ENCODE assay signal across 17 cellular contexts in the genomic region with DNA sequence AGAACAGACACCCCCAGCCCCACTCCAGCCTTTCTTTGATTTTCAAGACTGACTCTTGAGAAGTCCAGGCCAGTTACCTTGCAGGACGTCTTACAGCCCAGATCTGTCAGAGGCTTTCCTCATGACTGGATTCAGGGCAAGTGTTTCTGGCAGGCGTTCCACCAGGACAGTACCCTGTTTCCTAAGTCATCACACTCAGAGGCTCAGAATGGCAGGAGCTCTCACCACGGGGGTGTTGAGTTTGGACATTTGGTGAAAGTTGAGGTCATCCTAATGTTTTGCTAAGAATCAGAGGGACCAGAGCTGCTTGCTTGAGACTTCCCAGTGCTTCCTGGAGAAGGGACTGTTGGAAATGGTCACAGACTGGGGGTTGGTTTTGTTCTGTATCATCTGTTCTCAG. TPM values are rescaled to one million over a fixed set of nuclear protein-coding genes. Genes with fewer than 3 reads are reported as not detected.
DNase-seq lines count a peak whose midpoint lies in the region; ATAC-seq and TF ChIP-seq lines count a peak whose summit lies in the region.
"Had no signal": no experiment of that assay in that cellular context is flagged by ENCODE, and none has a peak within 500 bp of the region (broad histone marks: within the 10 kb centered on the region; RNA-seq: fewer than 3 reads in every experiment).

No MANE protein-coding gene starts in this region.

- POLR2A ChIA-PET in activated CD4-positive, alpha-beta memory T cell treated with anti-CD3 and anti-CD28 coated beads, Interleukin-2, amount 10 ng/mL, durations not matched to agents 7 days and 5 days (lab: Charles Lee) = interaction anchor here (1.3 kb wide), 1 partner anchor 39 kb away, joined by 6 read pairs; no protein-coding TSS in a partner anchor

- no peak for ATAC-seq in memory B cell (ENCODE audit: low read depth)
- ATAC-seq: activated CD4-positive, CD25-positive, alpha-beta regulatory T cell treated with anti-CD3 and anti-CD28 coated beads, Interleukin-2, amount 50 U/mL, for 24 hours; activated T-cell treated with anti-CD3 and anti-CD28 coated beads, Interleukin-2, amount 50 U/mL, for 72 hours; gastrocnemius medialis; mucosa of descending colon had no signal

- peaks cover 62 to 85% of the 10 kb centered on the region in 2 donors for H3K36me3 Mint-ChIP-seq in CD14-positive monocyte
- peaks cover 76% of the 10 kb centered on the region for H3K36me3 Mint-ChIP-seq in activated CD4-positive, alpha-beta memory T cell treated with anti-CD3 and anti-CD28 coated beads, Interleukin-2, amount 10 ng/mL, durations not matched to agents 7 days and 5 days (ENCODE audit: low read depth)
- H3K36me3 Mint-ChIP-seq in memory B cell = peaks cover 23% of the 10 kb centered on the region

- CTCF ChIA-PET in activated CD4-positive, alpha-beta memory T cell treated with anti-CD3 and anti-CD28 coated beads, Interleukin-2, amount 10 ng/mL, durations not matched to agents 7 days and 5 days (lab: Charles Lee) = interaction anchor here (0.6 to 0.9 kb wide), 2 partner anchors 17 to 39 kb away, joined by 3 read pairs; no protein-coding TSS in a partner anchor

- H3K27me3 Mint-ChIP-seq in CD14-positive monocyte (ENCODE audit: low read depth in 3 of 3) (peaks cover 0 to 4% (median 0%) of the 10 kb centered on the region in 3 donors), memory B cell (no peaks in the 10 kb centered on the region)
- H3K27me3 Mint-ChIP-seq in activated CD4-positive, alpha-beta memory T cell treated with anti-CD3 and anti-CD28 coated beads, Interleukin-2, amount 10 ng/mL, durations not matched to agents 7 days and 5 days = no peaks in the 10 kb centered on the region

- TF ChIP-seq CTCF in CD14-positive monocyte (IDR thresholded peaks at IDR 0.05) = no peak

- intact Hi-C loops in CD14-positive monocyte (cut with micrococcal nuclease) = no loop called here

- peak overlapping the region; percentile 83 to 97 (median 93) for H3K27ac Mint-ChIP-seq in CD14-positive monocyte
- H3K27ac Mint-ChIP-seq in activated CD4-positive, alpha-beta memory T cell treated with anti-CD3 and anti-CD28 coated beads, Interleukin-2, amount 10 ng/mL, durations not matched to agents 7 days and 5 days = peak overlapping the region; percentile 21
- peak overlapping the region; percentile 53 for H3K27ac Mint-ChIP-seq in memory B cell
- H3K27ac Mint-ChIP-seq: activated T-cell treated with anti-CD3 and anti-CD28 coated beads, Interleukin-2, amount 50 U/mL, for 72 hours had no signal

- H3K4me1 Mint-ChIP-seq in CD14-positive monocyte (peaks cover 92% of the 10 kb centered on the region), memory B cell (peaks cover 42% of the 10 kb centered on the region)
- H3K4me1 Mint-ChIP-seq in activated CD4-positive, alpha-beta memory T cell treated with anti-CD3 and anti-CD28 coated beads, Interleukin-2, amount 10 ng/mL, durations not matched to agents 7 days and 5 days = peaks cover 77% of the 10 kb centered on the region

- H3K9me3 Mint-ChIP-seq in CD14-positive monocyte (peaks cover 0 to under 1% (median 0%) of the 10 kb centered on the region in 7 donors), memory B cell (no peaks in the 10 kb centered on the region)
- H3K9me3 Mint-ChIP-seq in activated CD4-positive, alpha-beta memory T cell treated with anti-CD3 and anti-CD28 coated beads, Interleukin-2, amount 10 ng/mL, durations not matched to agents 7 days and 5 days = no peaks in the 10 kb centered on the region
- H3K9me3 Mint-ChIP-seq: activated T-cell treated with anti-CD3 and anti-CD28 coated beads, Interleukin-2, amount 50 U/mL, for 72 hours had no signal

- DNase-seq in CD14-positive monocyte (ENCODE audit: low spot score) = no peak
- DNase-seq in EL = peak; percentile 15
- no peak for DNase-seq in activated CD4-positive, alpha-beta memory T cell treated with anti-CD3 and anti-CD28 coated beads, Interleukin-2, amount 10 ng/mL, durations not matched to agents 7 days and 5 days
- no peak for DNase-seq in memory B cell (ENCODE audit: low spot score in 2 of 2)
- no peak for DNase-seq in LoVo (ENCODE audit: low spot score)
- no peak for DNase-seq in NCI-H2081 treated with DMSO at 0.1 percent for 48 hours (lab: John Stamatoyannopoulos, UW)
- no peak for DNase-seq in UCSD-AML1 (lab: John Stamatoyannopoulos, UW; ENCODE audit: unreplicated experiment)
- DNase-seq in NCI-H748 (lab: John Stamatoyannopoulos, UW; ENCODE audit: unreplicated experiment) = no peak
- DNase-seq: activated T-cell treated with anti-CD3 and anti-CD28 coated beads, Interleukin-2, amount 50 U/mL, for 72 hours; BE2C; effector memory CD4-positive, alpha-beta T cell; gastrocnemius medialis; islet precursor cell; mucosa of descending colon; NCI-H1436; PC-9 had no signal

- H3K4me3 Mint-ChIP-seq in CD14-positive monocyte (no peak overlapping the region), memory B cell (no peak overlapping the region)
- H3K4me3 Mint-ChIP-seq in activated CD4-positive, alpha-beta memory T cell treated with anti-CD3 and anti-CD28 coated beads, Interleukin-2, amount 10 ng/mL, durations not matched to agents 7 days and 5 days = no peak overlapping the region
- H3K4me3 Mint-ChIP-seq: activated T-cell treated with anti-CD3 and anti-CD28 coated beads, Interleukin-2, amount 50 U/mL, for 72 hours had no signal

RNA-seq across cellular contexts. Expression of a gene that starts 9.4 kb away (rescaled TPM):
- polyA plus RNA-seq in CD14-positive monocyte = 1 to 10 TPM; 5.9 to 7.5 TPM
- 10 to 100 TPM; 50.1 to 52.8 TPM for total RNA-seq in activated CD4-positive, alpha-beta memory T cell treated with anti-CD3 and anti-CD28 coated beads, Interleukin-2, amount 10 ng/mL, durations not matched to agents 7 days and 5 days

Comparison
In these comparisons a context has a peak if more than half of its experiments do, and no peak if none do; other contexts are left out.
1. H3K27ac Mint-ChIP-seq: peak in every context shown above with its lines; median percentile 93 in CD14-positive monocyte; 53 in memory B cell; 21 in activated CD4-positive, alpha-beta memory T cell treated with anti-CD3 and anti-CD28 coated beads, Interleukin-2, amount 10 ng/mL, durations not matched to agents 7 days and 5 days.